In the genomic region with DNA sequence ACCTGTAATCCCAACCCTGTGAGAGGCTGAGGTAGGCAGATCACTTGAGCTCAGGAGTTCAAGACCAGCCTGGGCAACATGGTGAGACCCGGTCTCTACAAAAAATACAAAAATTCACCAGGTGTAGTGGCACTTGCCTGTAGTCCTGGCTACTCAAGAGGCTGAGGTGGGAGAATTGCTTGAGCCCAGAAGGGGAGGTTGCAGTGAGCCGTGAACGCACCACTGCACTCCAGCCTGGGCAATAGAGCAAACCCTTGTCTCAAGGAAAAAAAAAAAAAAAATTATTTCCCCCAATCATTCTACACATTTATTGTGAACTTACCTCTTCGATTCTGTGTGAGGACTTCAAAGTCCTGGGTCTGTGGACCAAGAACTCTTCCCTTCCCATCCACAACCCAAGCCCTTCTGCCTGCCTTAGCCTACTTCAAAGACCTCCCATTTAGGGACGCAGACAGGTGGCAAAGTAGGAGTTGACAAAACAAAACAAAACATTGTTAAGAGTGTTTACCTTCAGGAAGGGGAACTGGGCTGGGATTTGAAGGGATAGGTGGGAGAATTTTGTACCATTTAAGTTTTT, we compare ENCODE assay signal across 2 cellular contexts.
TF ChIP-seq lines count a peak whose summit lies in the region.

No MANE protein-coding gene starts in this region.

TF ChIP-seq in GM23338, 12 proteins besides CTCF, POLR2A, EP300 and RAD21 (continues in another document):
- TF ChIP-seq, protein P1, sequence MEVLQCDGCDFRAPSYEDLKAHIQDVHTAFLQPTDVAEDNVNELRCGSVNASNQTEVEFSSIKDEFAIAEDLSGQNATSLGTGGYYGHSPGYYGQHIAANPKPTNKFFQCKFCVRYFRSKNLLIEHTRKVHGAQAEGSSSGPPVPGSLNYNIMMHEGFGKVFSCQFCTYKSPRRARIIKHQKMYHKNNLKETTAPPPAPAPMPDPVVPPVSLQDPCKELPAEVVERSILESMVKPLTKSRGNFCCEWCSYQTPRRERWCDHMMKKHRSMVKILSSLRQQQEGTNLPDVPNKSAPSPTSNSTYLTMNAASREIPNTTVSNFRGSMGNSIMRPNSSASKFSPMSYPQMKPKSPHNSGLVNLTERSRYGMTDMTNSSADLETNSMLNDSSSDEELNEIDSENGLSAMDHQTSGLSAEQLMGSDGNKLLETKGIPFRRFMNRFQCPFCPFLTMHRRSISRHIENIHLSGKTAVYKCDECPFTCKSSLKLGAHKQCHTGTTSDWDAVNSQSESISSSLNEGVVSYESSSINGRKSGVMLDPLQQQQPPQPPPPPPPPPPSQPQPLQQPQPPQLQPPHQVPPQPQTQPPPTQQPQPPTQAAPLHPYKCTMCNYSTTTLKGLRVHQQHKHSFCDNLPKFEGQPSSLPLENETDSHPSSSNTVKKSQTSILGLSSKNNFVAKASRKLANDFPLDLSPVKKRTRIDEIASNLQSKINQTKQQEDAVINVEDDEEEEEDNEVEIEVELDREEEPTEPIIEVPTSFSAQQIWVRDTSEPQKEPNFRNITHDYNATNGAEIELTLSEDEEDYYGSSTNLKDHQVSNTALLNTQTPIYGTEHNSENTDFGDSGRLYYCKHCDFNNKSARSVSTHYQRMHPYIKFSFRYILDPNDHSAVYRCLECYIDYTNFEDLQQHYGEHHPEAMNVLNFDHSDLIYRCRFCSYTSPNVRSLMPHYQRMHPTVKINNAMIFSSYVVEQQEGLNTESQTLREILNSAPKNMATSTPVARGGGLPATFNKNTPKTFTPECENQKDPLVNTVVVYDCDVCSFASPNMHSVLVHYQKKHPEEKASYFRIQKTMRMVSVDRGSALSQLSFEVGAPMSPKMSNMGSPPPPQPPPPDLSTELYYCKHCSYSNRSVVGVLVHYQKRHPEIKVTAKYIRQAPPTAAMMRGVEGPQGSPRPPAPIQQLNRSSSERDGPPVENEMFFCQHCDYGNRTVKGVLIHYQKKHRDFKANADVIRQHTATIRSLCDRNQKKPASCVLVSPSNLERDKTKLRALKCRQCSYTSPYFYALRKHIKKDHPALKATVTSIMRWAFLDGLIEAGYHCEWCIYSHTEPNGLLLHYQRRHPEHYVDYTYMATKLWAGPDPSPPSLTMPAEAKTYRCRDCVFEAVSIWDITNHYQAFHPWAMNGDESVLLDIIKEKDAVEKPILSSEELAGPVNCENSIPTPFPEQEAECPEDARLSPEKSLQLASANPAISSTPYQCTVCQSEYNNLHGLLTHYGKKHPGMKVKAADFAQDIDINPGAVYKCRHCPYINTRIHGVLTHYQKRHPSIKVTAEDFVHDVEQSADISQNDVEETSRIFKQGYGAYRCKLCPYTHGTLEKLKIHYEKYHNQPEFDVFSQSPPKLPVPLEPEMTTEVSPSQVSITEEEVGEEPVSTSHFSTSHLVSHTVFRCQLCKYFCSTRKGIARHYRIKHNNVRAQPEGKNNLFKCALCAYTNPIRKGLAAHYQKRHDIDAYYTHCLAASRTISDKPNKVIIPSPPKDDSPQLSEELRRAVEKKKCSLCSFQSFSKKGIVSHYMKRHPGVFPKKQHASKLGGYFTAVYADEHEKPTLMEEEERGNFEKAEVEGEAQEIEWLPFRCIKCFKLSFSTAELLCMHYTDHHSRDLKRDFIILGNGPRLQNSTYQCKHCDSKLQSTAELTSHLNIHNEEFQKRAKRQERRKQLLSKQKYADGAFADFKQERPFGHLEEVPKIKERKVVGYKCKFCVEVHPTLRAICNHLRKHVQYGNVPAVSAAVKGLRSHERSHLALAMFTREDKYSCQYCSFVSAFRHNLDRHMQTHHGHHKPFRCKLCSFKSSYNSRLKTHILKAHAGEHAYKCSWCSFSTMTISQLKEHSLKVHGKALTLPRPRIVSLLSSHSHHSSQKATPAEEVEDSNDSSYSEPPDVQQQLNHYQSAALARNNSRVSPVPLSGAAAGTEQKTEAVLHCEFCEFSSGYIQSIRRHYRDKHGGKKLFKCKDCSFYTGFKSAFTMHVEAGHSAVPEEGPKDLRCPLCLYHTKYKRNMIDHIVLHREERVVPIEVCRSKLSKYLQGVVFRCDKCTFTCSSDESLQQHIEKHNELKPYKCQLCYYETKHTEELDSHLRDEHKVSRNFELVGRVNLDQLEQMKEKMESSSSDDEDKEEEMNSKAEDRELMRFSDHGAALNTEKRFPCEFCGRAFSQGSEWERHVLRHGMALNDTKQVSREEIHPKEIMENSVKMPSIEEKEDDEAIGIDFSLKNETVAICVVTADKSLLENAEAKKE (CRISPR knock-in tag; IDR thresholded peaks at IDR 0.05): no peak
- no peak for TF ChIP-seq EZH2 (IDR thresholded peaks at IDR 0.05; ENCODE audit: low read depth, unreplicated experiment)
- TF ChIP-seq NANOG (IDR thresholded peaks at IDR 0.05; ENCODE audit: borderline replicate concordance): no peak
- TF ChIP-seq JUNB (IDR thresholded peaks at IDR 0.05; ENCODE audit: unreplicated experiment): no peak
- TF ChIP-seq STAT1 (IDR thresholded peaks at IDR 0.05; ENCODE audit: unreplicated experiment): no peak
- TF ChIP-seq, protein P2, sequence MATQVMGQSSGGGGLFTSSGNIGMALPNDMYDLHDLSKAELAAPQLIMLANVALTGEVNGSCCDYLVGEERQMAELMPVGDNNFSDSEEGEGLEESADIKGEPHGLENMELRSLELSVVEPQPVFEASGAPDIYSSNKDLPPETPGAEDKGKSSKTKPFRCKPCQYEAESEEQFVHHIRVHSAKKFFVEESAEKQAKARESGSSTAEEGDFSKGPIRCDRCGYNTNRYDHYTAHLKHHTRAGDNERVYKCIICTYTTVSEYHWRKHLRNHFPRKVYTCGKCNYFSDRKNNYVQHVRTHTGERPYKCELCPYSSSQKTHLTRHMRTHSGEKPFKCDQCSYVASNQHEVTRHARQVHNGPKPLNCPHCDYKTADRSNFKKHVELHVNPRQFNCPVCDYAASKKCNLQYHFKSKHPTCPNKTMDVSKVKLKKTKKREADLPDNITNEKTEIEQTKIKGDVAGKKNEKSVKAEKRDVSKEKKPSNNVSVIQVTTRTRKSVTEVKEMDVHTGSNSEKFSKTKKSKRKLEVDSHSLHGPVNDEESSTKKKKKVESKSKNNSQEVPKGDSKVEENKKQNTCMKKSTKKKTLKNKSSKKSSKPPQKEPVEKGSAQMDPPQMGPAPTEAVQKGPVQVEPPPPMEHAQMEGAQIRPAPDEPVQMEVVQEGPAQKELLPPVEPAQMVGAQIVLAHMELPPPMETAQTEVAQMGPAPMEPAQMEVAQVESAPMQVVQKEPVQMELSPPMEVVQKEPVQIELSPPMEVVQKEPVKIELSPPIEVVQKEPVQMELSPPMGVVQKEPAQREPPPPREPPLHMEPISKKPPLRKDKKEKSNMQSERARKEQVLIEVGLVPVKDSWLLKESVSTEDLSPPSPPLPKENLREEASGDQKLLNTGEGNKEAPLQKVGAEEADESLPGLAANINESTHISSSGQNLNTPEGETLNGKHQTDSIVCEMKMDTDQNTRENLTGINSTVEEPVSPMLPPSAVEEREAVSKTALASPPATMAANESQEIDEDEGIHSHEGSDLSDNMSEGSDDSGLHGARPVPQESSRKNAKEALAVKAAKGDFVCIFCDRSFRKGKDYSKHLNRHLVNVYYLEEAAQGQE (IDR thresholded peaks at IDR 0.05; ENCODE audit: unreplicated experiment): no peak
- TF ChIP-seq, protein P3, sequence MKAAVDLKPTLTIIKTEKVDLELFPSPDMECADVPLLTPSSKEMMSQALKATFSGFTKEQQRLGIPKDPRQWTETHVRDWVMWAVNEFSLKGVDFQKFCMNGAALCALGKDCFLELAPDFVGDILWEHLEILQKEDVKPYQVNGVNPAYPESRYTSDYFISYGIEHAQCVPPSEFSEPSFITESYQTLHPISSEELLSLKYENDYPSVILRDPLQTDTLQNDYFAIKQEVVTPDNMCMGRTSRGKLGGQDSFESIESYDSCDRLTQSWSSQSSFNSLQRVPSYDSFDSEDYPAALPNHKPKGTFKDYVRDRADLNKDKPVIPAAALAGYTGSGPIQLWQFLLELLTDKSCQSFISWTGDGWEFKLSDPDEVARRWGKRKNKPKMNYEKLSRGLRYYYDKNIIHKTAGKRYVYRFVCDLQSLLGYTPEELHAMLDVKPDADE (IDR thresholded peaks at IDR 0.05): no peak
- TF ChIP-seq POLR2AphosphoS5 (IDR thresholded peaks at IDR 0.05; ENCODE audit: low read depth): no peak
- no peak for TF ChIP-seq ZNF114 (CRISPR knock-in tag; IDR thresholded peaks at IDR 0.05)

TF ChIP-seq in WTC11, 78 proteins besides CTCF, POLR2A, EP300 and RAD21 (continued from another document):
- TF ChIP-seq, protein P4, sequence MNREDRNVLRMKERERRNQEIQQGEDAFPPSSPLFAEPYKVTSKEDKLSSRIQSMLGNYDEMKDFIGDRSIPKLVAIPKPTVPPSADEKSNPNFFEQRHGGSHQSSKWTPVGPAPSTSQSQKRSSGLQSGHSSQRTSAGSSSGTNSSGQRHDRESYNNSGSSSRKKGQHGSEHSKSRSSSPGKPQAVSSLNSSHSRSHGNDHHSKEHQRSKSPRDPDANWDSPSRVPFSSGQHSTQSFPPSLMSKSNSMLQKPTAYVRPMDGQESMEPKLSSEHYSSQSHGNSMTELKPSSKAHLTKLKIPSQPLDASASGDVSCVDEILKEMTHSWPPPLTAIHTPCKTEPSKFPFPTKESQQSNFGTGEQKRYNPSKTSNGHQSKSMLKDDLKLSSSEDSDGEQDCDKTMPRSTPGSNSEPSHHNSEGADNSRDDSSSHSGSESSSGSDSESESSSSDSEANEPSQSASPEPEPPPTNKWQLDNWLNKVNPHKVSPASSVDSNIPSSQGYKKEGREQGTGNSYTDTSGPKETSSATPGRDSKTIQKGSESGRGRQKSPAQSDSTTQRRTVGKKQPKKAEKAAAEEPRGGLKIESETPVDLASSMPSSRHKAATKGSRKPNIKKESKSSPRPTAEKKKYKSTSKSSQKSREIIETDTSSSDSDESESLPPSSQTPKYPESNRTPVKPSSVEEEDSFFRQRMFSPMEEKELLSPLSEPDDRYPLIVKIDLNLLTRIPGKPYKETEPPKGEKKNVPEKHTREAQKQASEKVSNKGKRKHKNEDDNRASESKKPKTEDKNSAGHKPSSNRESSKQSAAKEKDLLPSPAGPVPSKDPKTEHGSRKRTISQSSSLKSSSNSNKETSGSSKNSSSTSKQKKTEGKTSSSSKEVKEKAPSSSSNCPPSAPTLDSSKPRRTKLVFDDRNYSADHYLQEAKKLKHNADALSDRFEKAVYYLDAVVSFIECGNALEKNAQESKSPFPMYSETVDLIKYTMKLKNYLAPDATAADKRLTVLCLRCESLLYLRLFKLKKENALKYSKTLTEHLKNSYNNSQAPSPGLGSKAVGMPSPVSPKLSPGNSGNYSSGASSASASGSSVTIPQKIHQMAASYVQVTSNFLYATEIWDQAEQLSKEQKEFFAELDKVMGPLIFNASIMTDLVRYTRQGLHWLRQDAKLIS (CRISPR knock-in tag; IDR thresholded peaks at IDR 0.05; ENCODE audit: borderline replicate concordance): no peak
